In genomic region chr4:38667005-38667771, GRCh38 we compare ENCODE assay signal across 8 cellular contexts. TPM values are rescaled to one million over a fixed set of nuclear protein-coding genes. Genes with fewer than 3 reads are reported as not detected.
DNase-seq lines count a peak whose midpoint lies in the region; ATAC-seq lines count a peak whose summit lies in the region.

No MANE protein-coding gene starts in this region.

- H3K9ac ChIP-seq in mesendoderm (ENCODE audit: low read length) = peak overlapping the region; percentile 48

- no peak overlapping the region for H3K4ac ChIP-seq in mesendoderm (ENCODE audit: low read depth, low read length)

- ATAC-seq in HG03196 (IDR thresholded peaks at IDR 0.05; ENCODE audit: unreplicated experiment) = no peak

- in situ Hi-C loops in Caki2 (cut with HindIII; ENCODE audit: low pct_unique_long_range_greater_than_20kb, low sequenced_read_pairs) = loop anchor here (10.0 kb wide), 2 partner anchors 82 to 352 kb away; no protein-coding TSS in a partner anchor

- H3K4me2 ChIP-seq in mesendoderm (ENCODE audit: low read length) = peak overlapping the region; percentile 39

- no peak overlapping the region for H2BK120ac ChIP-seq in mesendoderm (ENCODE audit: low read depth, low read length)

- no peaks in the 10 kb centered on the region for H3K36me3 ChIP-seq in mesendoderm (ENCODE audit: control insufficient read depth, insufficient read depth, low read length)

- H4K8ac ChIP-seq in mesendoderm (ENCODE audit: low read depth, low read length) = no peak overlapping the region

- peak overlapping the region; percentile 70 for H3K27ac ChIP-seq in mesendoderm (ENCODE audit: low read depth, low read length)

- H3K23ac ChIP-seq in mesendoderm (ENCODE audit: low read length) = no peak overlapping the region

- no peak overlapping the region for H2AK5ac ChIP-seq in mesendoderm (ENCODE audit: low read length)

- peak overlapping the region; percentile 72 for H3K56ac ChIP-seq in mesendoderm (ENCODE audit: low read length)

- no peak overlapping the region for H4K5ac ChIP-seq in mesendoderm (ENCODE audit: low read length)

- H3K27me3 ChIP-seq in mesendoderm (ENCODE audit: insufficient read depth, low read length, poor library complexity) = no peaks in the 10 kb centered on the region

- H3K4me1 ChIP-seq in mesendoderm (ENCODE audit: control insufficient read depth, low read depth, low read length) = peaks cover 10% of the 10 kb centered on the region

- H3K18ac ChIP-seq in mesendoderm (ENCODE audit: low read length) = peak overlapping the region; percentile 78

- no peak overlapping the region for H2BK5ac ChIP-seq in mesendoderm (ENCODE audit: low read length)

- no CpG with 5 or more reads among the region's 9 CpGs for WGBS in mesendoderm (ENCODE audit: extremely low coverage, insufficient coverage, low lambda C conversion rate)

- no peak overlapping the region for H3K4me3 ChIP-seq in mesendoderm (ENCODE audit: low read length)

- peaks cover 21% of the 10 kb centered on the region for H3K79me2 ChIP-seq in mesendoderm (ENCODE audit: control insufficient read depth, insufficient read depth, low read length)

- H3K79me1 ChIP-seq in mesendoderm (ENCODE audit: low read length) = peaks cover 9% of the 10 kb centered on the region

- peak; percentile 94 for DNase-seq in Caki2 (ENCODE audit: low read depth)
- DNase-seq in HT-29 (ENCODE audit: low spot score) = peak; percentile 93
- peak; percentile 75 to 91 for DNase-seq in NOMO-1 (lab: John Stamatoyannopoulos, UW; ENCODE audit: unreplicated experiment in 2 of 2)
- peak; percentile 24 for DNase-seq in activated CD8-positive, alpha-beta memory T cell treated with anti-CD3 and anti-CD28 coated beads, Interleukin-2, amount 50 U/mL, for 24 hours (ENCODE audit: extremely low read depth)
- peak; percentile 82 for DNase-seq in epidermal melanocyte (ENCODE audit: insufficient read length, low spot score)
- peak; percentile 99 for DNase-seq in mesendoderm
- peak; percentile 88 for DNase-seq in superior temporal gyrus (ENCODE audit: extremely low spot score)

- H2BK15ac ChIP-seq in mesendoderm (replicated peaks; ENCODE audit: low read depth) = peak overlapping the region; percentile 12

RNA-seq across cellular contexts. Expression of gene KLF3, which starts 3.2 kb away (rescaled TPM):
- total RNA-seq in Caki2 (2014; rRNA removed; shearing (Covaris generic); ENCODE audit: low replicate concordance) = 5.7 and 6.6 TPM in 2 replicates
- 74.3 and 76.6 TPM in 2 replicates for total RNA-seq in HT-29 (2014; rRNA removed; shearing (Covaris generic))
- polyA plus RNA-seq in mesendoderm (2013, experiment 1 of 2) = 11.1 TPM
- polyA plus RNA-seq in mesendoderm (2013, experiment 2 of 2) = 11.5 TPM

Comparison
In these comparisons a context has a peak if more than half of its experiments do, and no peak if none do; other contexts are left out.
1. DNase-seq: peak in every context shown above with its lines; median percentile 99 in mesendoderm; 94 in Caki2; 93 in HT-29; 88 in superior temporal gyrus; 83 in NOMO-1; 82 in epidermal melanocyte; 24 in activated CD8-positive, alpha-beta memory T cell treated with anti-CD3 and anti-CD28 coated beads, Interleukin-2, amount 50 U/mL, for 24 hours.